Comparison of ENCODE assay signal across 8 cellular contexts in the genomic region with DNA sequence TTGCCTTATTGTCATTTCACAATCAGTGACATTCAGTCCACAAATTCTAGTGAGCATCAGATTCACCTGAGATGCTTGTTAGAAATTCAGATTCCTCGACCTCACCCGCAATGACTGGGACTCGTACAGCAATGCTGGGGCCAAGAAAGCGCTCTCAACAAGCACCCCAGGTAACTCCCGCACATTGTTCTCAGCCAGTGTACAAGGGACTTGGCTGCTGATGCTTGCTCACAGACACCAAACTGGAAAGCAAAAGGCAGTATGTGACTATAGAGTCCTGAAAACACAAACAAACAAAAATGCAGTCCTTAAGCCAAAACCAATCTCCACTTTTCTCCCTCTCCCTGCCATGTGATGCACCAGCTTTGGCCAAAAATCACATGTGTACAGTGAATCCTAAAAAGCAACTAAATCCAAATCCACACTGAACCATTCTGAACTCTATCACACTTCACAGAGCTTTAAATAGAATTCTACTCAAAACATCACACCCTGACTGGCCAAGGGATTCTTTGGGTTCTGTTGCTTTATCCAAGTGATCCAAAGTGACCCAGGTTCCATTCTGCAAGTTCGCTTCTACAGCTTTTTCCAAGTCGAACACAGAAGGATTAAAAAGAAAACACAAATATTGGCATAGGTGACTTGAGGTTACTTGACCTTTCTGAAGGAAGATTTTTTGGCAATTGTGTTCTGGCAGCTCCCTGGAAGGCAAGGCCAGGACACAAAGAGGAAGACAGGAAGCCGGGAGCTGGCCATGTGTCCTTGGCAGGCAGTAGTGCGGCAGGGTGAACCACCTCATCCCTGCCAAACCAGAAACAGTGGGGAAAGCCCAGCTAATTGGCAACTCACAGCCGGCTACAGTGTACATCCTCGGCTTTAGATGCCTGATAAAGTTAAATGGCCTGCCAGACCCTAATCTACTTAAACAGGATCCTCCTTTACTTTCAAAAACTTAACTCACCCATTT.
DNase-seq lines count a peak whose midpoint lies in the region; ATAC-seq lines count a peak whose summit lies in the region.

No MANE protein-coding gene starts in this region.

- peak overlapping the region; percentile 86 for H3K27ac ChIP-seq in subcutaneous abdominal adipose tissue (ENCODE audit: low read depth, low read length)

- H3K27me3 ChIP-seq in subcutaneous abdominal adipose tissue (ENCODE audit: control insufficient read depth in 5 of 5, insufficient read depth in 4 of 5, low read length in 5 of 5), result no peaks in the 10 kb centered on the region

- no peaks in the 10 kb centered on the region for H3K9me3 ChIP-seq in subcutaneous abdominal adipose tissue (ENCODE audit: control insufficient read depth in 5 of 5, low read length in 5 of 5)

- H3K9ac ChIP-seq in subcutaneous abdominal adipose tissue (ENCODE audit: low read length in 5 of 5), result peak overlapping the region in 3 of 5 donors; percentile 34 to 52 (median 50)

- intact Hi-C loops in left colon (cut with DNase I, micrococcal nuclease), result no loop called here

- peak overlapping the region in 4 of 5 donors; percentile 5 to 48 (median 29) for H3K4me3 ChIP-seq in subcutaneous abdominal adipose tissue (ENCODE audit: low read depth in 1 of 5, low read length in 5 of 5)

- peaks cover 7 to 60% (median 40%) of the 10 kb centered on the region in 5 donors for H3K4me1 ChIP-seq in subcutaneous abdominal adipose tissue (ENCODE audit: control insufficient read depth in 5 of 5, insufficient read depth in 5 of 5, low read length in 5 of 5)

- ATAC-seq in left colon, result peak; percentile 47
- ATAC-seq in GM21737 (IDR thresholded peaks at IDR 0.05; ENCODE audit: unreplicated experiment), result no peak

- H3K36me3 ChIP-seq in subcutaneous abdominal adipose tissue (ENCODE audit: control insufficient read depth in 5 of 5, insufficient read depth in 5 of 5, low read length in 5 of 5), result no peaks in the 10 kb centered on the region

- DNase-seq in NCI-H2196 (lab: John Stamatoyannopoulos, UW; ENCODE audit: unreplicated experiment) (peak; percentile 84), cerebellar nuclear complex (lab: John Stamatoyannopoulos, UW) (peak; percentile 90 to 96), left colon (peak; percentile 40 to 67), NCI-H146 treated with DMSO at 0.1 percent for 48 hours (lab: John Stamatoyannopoulos, UW; ENCODE audit: unreplicated experiment) (no peak)
- no peak for DNase-seq in activated CD4-positive, alpha-beta T cell treated with anti-CD3 and anti-CD28 coated beads for 1 hour
- no peak for DNase-seq in stimulated activated CD4-positive, alpha-beta T cell treated with anti-CD3 and anti-CD28 coated beads, Interleukin-4, amount 100 ng/mL, for 1 hour

Comparison
In these comparisons a context has a peak if more than half of its experiments do, and no peak if none do; other contexts are left out.
1. DNase-seq: peak in NCI-H2196 (single experiment), cerebellar nuclear complex (2 of 2) and left colon (2 of 2); none in activated CD4-positive, alpha-beta T cell treated with anti-CD3 and anti-CD28 coated beads for 1 hour (single experiment), stimulated activated CD4-positive, alpha-beta T cell treated with anti-CD3 and anti-CD28 coated beads, Interleukin-4, amount 100 ng/mL, for 1 hour (single experiment) and NCI-H146 treated with DMSO at 0.1 percent for 48 hours (single experiment).